Comparison of ENCODE assay signal across 8 cellular contexts in genomic region chr2:36597532-36598377, GRCh38. TPM values are rescaled to one million over a fixed set of nuclear protein-coding genes. Genes with fewer than 3 reads are reported as not detected.
A peak's percentile ranks its signal among the peaks of the same experiment; 100 is the strongest.
DNase-seq lines count a peak whose midpoint lies in the region; ATAC-seq and FAIRE-seq lines count a peak whose summit lies in the region.

Gene FEZ2, minus strand, starts transcription at chr2:36598168. Its CDS starts 26 bp downstream, at chr2:36598142.

- H3K9me3 ChIP-seq in HUES6 (ENCODE audit: control insufficient read depth, insufficient read depth, low read depth, low read length): no peaks in the 10 kb centered on the region

- H3K27me3 ChIP-seq in HUES6 (ENCODE audit: control insufficient read depth, insufficient read depth, low read length): peaks cover 14% of the 10 kb centered on the region

- peaks cover 30 to 41% (median 39%) of the 10 kb centered on the region in 3 donors for H3K4me1 Mint-ChIP-seq in naive B cell
- H3K4me1 Mint-ChIP-seq in stimulated activated naive B cell treated with anti-CD40 and anti-IgM and Interleukin-4, amounts not matched to agents 10 μg/mL and 1 μg/mL and 100 μg/mL, for 72 hours: peaks cover 21 to 40% of the 10 kb centered on the region in 2 donors

- peak within 1 kb of the TSS; percentile 74 for H3K4me3 ChIP-seq in HUES6 (ENCODE audit: low read depth, low read length)

- ATAC-seq in GM21515 (IDR thresholded peaks at IDR 0.05; ENCODE audit: unreplicated experiment) (peak; percentile 100), naive B cell (ENCODE audit: low read depth in 2 of 2) (peak; percentile 85 to 87)
- ATAC-seq in stimulated activated naive B cell treated with anti-CD40 and anti-IgM and Interleukin-4, amounts not matched to agents 10 μg/mL and 1 μg/mL and 100 μg/mL, for 72 hours (replicated peaks): peak; percentile 95 to 98

- H3K36me3 Mint-ChIP-seq in naive B cell: peaks cover 0 to 5% of the 10 kb centered on the region in 2 donors
- H3K36me3 Mint-ChIP-seq in stimulated activated naive B cell treated with anti-CD40 and anti-IgM and Interleukin-4, amounts not matched to agents 10 μg/mL and 1 μg/mL and 100 μg/mL, for 72 hours: peaks cover 18 to 20% of the 10 kb centered on the region in 2 donors

- no peaks in the 10 kb centered on the region for H3K9me3 Mint-ChIP-seq in naive B cell
- H3K9me3 Mint-ChIP-seq in stimulated activated naive B cell treated with anti-CD40 and anti-IgM and Interleukin-4, amounts not matched to agents 10 μg/mL and 1 μg/mL and 100 μg/mL, for 72 hours: peaks cover 0 to 3% of the 10 kb centered on the region in 2 donors

- H3K9ac ChIP-seq in HUES6 (ENCODE audit: low read length): peak within 1 kb of the TSS; percentile 39

- H3K27ac ChIP-seq in HUES6 (ENCODE audit: low read depth, low read length): no peak within 1 kb of the TSS

- H3K27me3 Mint-ChIP-seq in naive B cell: no peaks in the 10 kb centered on the region
- no peaks in the 10 kb centered on the region for H3K27me3 Mint-ChIP-seq in stimulated activated naive B cell treated with anti-CD40 and anti-IgM and Interleukin-4, amounts not matched to agents 10 μg/mL and 1 μg/mL and 100 μg/mL, for 72 hours

- peak within 1 kb of the TSS; percentile 53 to 94 (median 82) for H3K27ac Mint-ChIP-seq in naive B cell
- H3K27ac Mint-ChIP-seq in stimulated activated naive B cell treated with anti-CD40 and anti-IgM and Interleukin-4, amounts not matched to agents 10 μg/mL and 1 μg/mL and 100 μg/mL, for 72 hours: peak within 1 kb of the TSS; percentile 95

- DNase-seq in DMS153 (lab: John Stamatoyannopoulos, UW) (peak; percentile 42), RCC 7860 (ENCODE audit: low spot score) (peak; percentile 50), fibroblast of gingiva (ENCODE audit: low read depth) (peak; percentile 76), naive B cell (peak; percentile 65)
- peak; percentile 30 to 44 for DNase-seq in activated T-helper 1 cell treated with anti-CD3 and anti-CD28 coated beads, Interleukin-2, amount 50 U/mL, for 16 hours (ENCODE audit: low read depth in 1 of 2, low spot score in 1 of 2)
- DNase-seq in stimulated activated naive B cell treated with anti-CD40 and anti-IgM and Interleukin-4, amounts not matched to agents 10 μg/mL and 1 μg/mL and 100 μg/mL, for 72 hours: peak; percentile 73

- peaks cover 16% of the 10 kb centered on the region for H3K4me1 ChIP-seq in HUES6 (ENCODE audit: control insufficient read depth, insufficient read depth, low read length)

- no peak for FAIRE-seq in RCC 7860 (lab: Jason Lieb, UNC)

- peaks cover 4% of the 10 kb centered on the region; the same call in 1 of the 2 replicates for H3K36me3 ChIP-seq in HUES6 (ENCODE audit: control insufficient read depth, insufficient read depth, low read length)

- peak within 1 kb of the TSS; percentile 89 to 99 (median 96) for H3K4me3 Mint-ChIP-seq in naive B cell
- H3K4me3 Mint-ChIP-seq in stimulated activated naive B cell treated with anti-CD40 and anti-IgM and Interleukin-4, amounts not matched to agents 10 μg/mL and 1 μg/mL and 100 μg/mL, for 72 hours: peak within 1 kb of the TSS; percentile 85 to 95

RNA-seq across cellular contexts. Expression of gene FEZ2, which starts in this region (rescaled TPM):
- 1 to 10 TPM; 3.0 to 6.0 (median 3.6) TPM for polyA plus RNA-seq in naive B cell (ENCODE audit: low read depth in 6 of 6)
